Comparison of ENCODE assay signal across 13 cellular contexts in the genomic region with DNA sequence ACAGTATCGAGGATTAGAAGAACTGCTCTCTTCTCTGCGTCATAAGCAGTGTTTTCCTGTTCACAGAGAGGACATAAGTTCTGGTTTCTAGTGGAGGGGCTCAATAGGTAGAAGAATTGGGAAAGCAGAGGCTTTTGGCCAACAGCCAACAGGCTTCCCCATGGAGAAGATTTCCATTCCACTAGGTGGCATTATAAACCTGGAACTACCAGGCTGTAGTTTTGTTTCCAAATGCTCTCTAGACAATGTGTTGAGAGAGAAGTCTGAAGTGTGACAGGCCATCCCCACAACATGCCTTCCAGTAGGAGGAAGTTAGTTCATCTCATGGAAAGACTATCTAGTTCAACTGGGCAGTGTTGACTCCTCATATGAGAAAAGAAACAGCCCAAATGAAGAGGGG.
DNase-seq lines count a peak whose midpoint lies in the region; ATAC-seq and TF ChIP-seq lines count a peak whose summit lies in the region.
"Had no signal": no experiment of that assay in that cellular context is flagged by ENCODE, and none has a peak within 500 bp of the region (broad histone marks: within the 10 kb centered on the region; RNA-seq: fewer than 3 reads in every experiment).

No MANE protein-coding gene starts in this region.

- no peak overlapping the region for H3K27ac ChIP-seq in 22Rv1
- H3K27ac ChIP-seq: BLaER1, uterus had no signal

- in situ Hi-C loops in G401 (cut with HindIII; ENCODE audit: low sequenced_read_pairs), result no loop called here

- no peak overlapping the region for H3K4me3 ChIP-seq in epithelial cell of esophagus (ENCODE audit: low read length)
- H3K4me3 ChIP-seq: BLaER1, uterus had no signal

- no peak for ATAC-seq in HG02588 (IDR thresholded peaks at IDR 0.05; ENCODE audit: unreplicated experiment)

- peak; percentile 2 for DNase-seq in G401 (ENCODE audit: low spot score)
- peak; percentile 23 for DNase-seq in OCI-M1 (lab: John Stamatoyannopoulos, UW)
- peak; percentile 40 for DNase-seq in epithelial cell of esophagus (ENCODE audit: low read depth)
- no peak for DNase-seq in NCI-H2081 treated with DMSO at 0.1 percent for 48 hours (lab: John Stamatoyannopoulos, UW)
- no peak for DNase-seq in NK-92 (lab: John Stamatoyannopoulos, UW; ENCODE audit: unreplicated experiment)
- DNase-seq in hepatic stellate cell (ENCODE audit: low spot score), result no peak
- DNase-seq: kidney glomerular epithelial cell, NCI-H2029, SHP77 treated with DMSO at 0.1 percent for 48 hours, uterus had no signal

- TF ChIP-seq CTCF in 22Rv1 (IDR thresholded peaks at IDR 0.05) (peak; percentile 43), epithelial cell of esophagus (IDR thresholded peaks at IDR 0.05; ENCODE audit: insufficient read depth, low read depth, low read length, missing control alignments) (peak; percentile 30)

Comparison
In these comparisons a context has a peak if more than half of its experiments do, and no peak if none do; other contexts are left out.
1. DNase-seq: peak in G401 (single experiment), OCI-M1 (single experiment) and epithelial cell of esophagus (single experiment); none in NCI-H2081 treated with DMSO at 0.1 percent for 48 hours (single experiment), NK-92 (single experiment) and hepatic stellate cell (single experiment).